8 cellular contexts compared by ENCODE assay signal in genomic region chrX:44542567-44543325, GRCh38. TPM values are rescaled to one million over a fixed set of nuclear protein-coding genes. Genes with fewer than 3 reads are reported as not detected.
A peak's percentile ranks its signal among the peaks of the same experiment; 100 is the strongest.
DNase-seq lines count a peak whose midpoint lies in the region; ATAC-seq lines count a peak whose summit lies in the region.

Gene FUNDC1, minus strand, starts transcription at chrX:44542859. Its CDS starts 27 bp downstream, at chrX:44542832.

- H3K9me3 ChIP-seq in endocrine pancreas (ENCODE audit: control insufficient read depth, low read length): no peaks in the 10 kb centered on the region

- H3K9ac ChIP-seq in endocrine pancreas (ENCODE audit: control insufficient read depth, insufficient read depth, low read length): peak within 1 kb of the TSS; percentile 54

- no peaks in the 10 kb centered on the region for H3K27me3 ChIP-seq in endocrine pancreas (ENCODE audit: control insufficient read depth, insufficient read depth, low read length)

- peak; percentile 98 for ATAC-seq in GM21360 (IDR thresholded peaks at IDR 0.05; ENCODE audit: unreplicated experiment)

- peak; percentile 86 for DNase-seq in COR-L47 (lab: John Stamatoyannopoulos, UW)
- DNase-seq in HT1080 (ENCODE audit: low read depth): peak; percentile 95
- DNase-seq in NOMO-1 treated with dmso at 0.1 percent for 144 hours (lab: John Stamatoyannopoulos, UW; ENCODE audit: unreplicated experiment): peak; percentile 95
- DNase-seq in activated CD8-positive, alpha-beta memory T cell treated with anti-CD3 and anti-CD28 coated beads, Interleukin-2, amount 50 U/mL, for 1 hour (ENCODE audit: extremely low read depth): peak; percentile 89
- peak; percentile 99 for DNase-seq in mesenteric fat pad (ENCODE audit: low spot score)
- DNase-seq in stimulated activated CD8-positive, alpha-beta memory T cell treated with anti-CD3 and anti-CD28 coated beads, Interleukin-15, amount 100 ng/mL, for 24 hours (ENCODE audit: low read depth): peak; percentile 70

- H3K4me3 ChIP-seq in endocrine pancreas (ENCODE audit: control insufficient read depth, insufficient read depth, low read length): peak within 1 kb of the TSS; percentile 58

- no peaks in the 10 kb centered on the region for H3K36me3 ChIP-seq in endocrine pancreas (ENCODE audit: control insufficient read depth, insufficient read depth, low read length)

- peaks cover 4% of the 10 kb centered on the region for H3K4me1 ChIP-seq in endocrine pancreas (ENCODE audit: control insufficient read depth, insufficient read depth, low read length)

RNA-seq across cellular contexts. Expression of gene FUNDC1, which starts in this region (rescaled TPM):
- 16.7 and 18.8 TPM in 2 replicates for total RNA-seq in HT1080 (2014; rRNA removed; shearing (Covaris generic))
- polyA plus RNA-seq in HT1080 (2015; cell fraction: cytosol; rRNA removed): 18.0 and 19.3 TPM in 2 replicates
- polyA plus RNA-seq in HT1080 (2015; cell fraction: nucleus; rRNA removed): 8.7 and 8.8 TPM in 2 replicates
- 6.7 TPM for total RNA-seq in mesenteric fat pad

Comparison
In these comparisons a context has a peak if more than half of its experiments do, and no peak if none do; other contexts are left out.
1. Peak in every context shown above with its lines: DNase-seq, ATAC-seq and H3K4me3 ChIP-seq.